ENCODE assay signal across 14 cellular contexts in the genomic region with DNA sequence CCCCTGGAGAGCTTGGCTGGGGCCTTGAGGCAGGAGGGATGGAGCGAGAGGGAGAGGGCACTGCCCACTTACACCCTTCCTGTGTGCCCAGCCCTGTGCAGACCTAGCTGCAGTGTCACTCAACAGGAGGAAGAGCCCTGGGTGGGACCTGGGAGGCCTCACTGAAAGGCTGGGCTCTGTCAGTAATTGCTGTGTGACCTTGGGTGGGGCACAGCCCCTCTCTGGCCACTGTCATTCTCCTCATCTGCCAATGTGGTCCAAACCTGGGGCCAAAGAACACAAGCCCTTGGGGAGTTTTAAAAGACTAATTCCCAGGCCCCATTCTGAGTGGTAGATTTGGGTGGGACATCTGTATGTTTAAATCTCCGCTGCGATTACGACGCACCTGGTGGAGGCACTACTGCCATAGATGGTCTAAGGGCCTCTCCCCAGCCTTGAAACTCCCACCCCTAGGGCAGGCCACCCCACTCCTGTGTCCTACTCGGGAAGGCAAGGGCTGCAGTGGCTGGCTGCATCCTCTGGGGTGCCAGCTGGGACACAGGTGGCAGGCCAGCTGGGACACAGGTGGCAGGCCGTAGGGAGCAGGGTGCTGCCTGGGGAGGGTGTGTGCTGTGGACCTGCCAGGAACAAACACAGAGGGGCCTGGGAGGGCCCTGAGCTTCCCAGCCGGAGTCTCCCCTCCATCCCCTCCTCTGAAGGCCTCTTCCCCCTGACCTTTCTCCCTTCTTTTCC. TPM values are rescaled to one million over a fixed set of nuclear protein-coding genes. Genes with fewer than 3 reads are reported as not detected.
DNase-seq lines count a peak whose midpoint lies in the region; ATAC-seq and TF ChIP-seq lines count a peak whose summit lies in the region.
"Had no signal": no experiment of that assay in that cellular context is flagged by ENCODE, and none has a peak within 500 bp of the region (broad histone marks: within the 10 kb centered on the region; RNA-seq: fewer than 3 reads in every experiment).

No MANE protein-coding gene starts in this region.

- no peak for ATAC-seq in activated T-cell treated with anti-CD3 and anti-CD28 coated beads, Interleukin-2, amount 50 U/mL, for 4 hours
- ATAC-seq in GM19395 (IDR thresholded peaks at IDR 0.05; ENCODE audit: unreplicated experiment) (no peak), heart right ventricle (no peak)
- ATAC-seq: naive thymus-derived CD8-positive, alpha-beta T cell had no signal

- H3K27ac ChIP-seq in endodermal cell (ENCODE audit: low read depth, low read length) (no peak overlapping the region), substantia nigra (ENCODE audit: low read depth, low read length, poor library complexity, severe bottlenecking) (peak overlapping the region; percentile 98), heart right ventricle (peak overlapping the region in 1 of 10 donors; percentile 38), A673 (ENCODE audit: low read depth, low read length, poor library complexity, severe bottlenecking) (no peak overlapping the region)
- H3K27ac ChIP-seq: Peyer's patch, vagina had no signal

- no peaks in the 10 kb centered on the region for H3K36me3 Mint-ChIP-seq in activated T-cell treated with anti-CD3 and anti-CD28 coated beads, Interleukin-2, amount 50 U/mL, for 24 hours (ENCODE audit: low read depth)
- H3K36me3 Mint-ChIP-seq in activated T-cell treated with anti-CD3 and anti-CD28 coated beads, Interleukin-2, amount 50 U/mL, for 4 hours (ENCODE audit: insufficient read depth) = peaks cover 3% of the 10 kb centered on the region
- no peaks in the 10 kb centered on the region for H3K36me3 Mint-ChIP-seq in endodermal cell (ENCODE audit: low read depth)

- DNase-seq in activated T-cell treated with anti-CD3 and anti-CD28 coated beads, Interleukin-2, amount 50 U/mL, for 24 hours = no peak
- DNase-seq in activated T-cell treated with anti-CD3 and anti-CD28 coated beads, Interleukin-2, amount 50 U/mL, for 4 hours = no peak
- DNase-seq in SHP77 treated with DMSO at 0.1 percent for 48 hours (lab: John Stamatoyannopoulos, UW) = peak; percentile 1
- no peak for DNase-seq in endodermal cell
- peak in 2 of 49 donors; percentile 31 to 37 for DNase-seq in substantia nigra (lab: John Stamatoyannopoulos, UW)
- DNase-seq in heart right ventricle = no peak
- no peak for DNase-seq in A673 (ENCODE audit: low spot score)
- DNase-seq: ACHN; naive thymus-derived CD8-positive, alpha-beta T cell; NCI-H2029 treated with DMSO at 0.1 percent for 48 hours had no signal

- POLR2A ChIA-PET in A673 (lab: Charles Lee; ENCODE audit: low non-redundant PET) = no interaction called here

- BruUV-seq in A673 (replicated peaks; lab: Mats Ljungman, UMichigan) = no TSS peak

- H3K27ac Mint-ChIP-seq in activated T-cell treated with anti-CD3 and anti-CD28 coated beads, Interleukin-2, amount 50 U/mL, for 24 hours = peak overlapping the region; percentile 11
- no peak overlapping the region for H3K27ac Mint-ChIP-seq in endodermal cell

- peak; percentile 46 for TF ChIP-seq CTCF in endodermal cell (conservative IDR thresholded peaks at IDR 0.05)
- TF ChIP-seq CTCF in heart right ventricle (IDR thresholded peaks at IDR 0.05) = no peak
- TF ChIP-seq CTCF in A673 (conservative IDR thresholded peaks at IDR 0.05; ENCODE audit: low read depth, low read length) = no peak

- no peaks in the 10 kb centered on the region for H3K9me3 Mint-ChIP-seq in activated T-cell treated with anti-CD3 and anti-CD28 coated beads, Interleukin-2, amount 50 U/mL, for 24 hours
- H3K9me3 Mint-ChIP-seq in activated T-cell treated with anti-CD3 and anti-CD28 coated beads, Interleukin-2, amount 50 U/mL, for 4 hours = no peaks in the 10 kb centered on the region
- no peaks in the 10 kb centered on the region for H3K9me3 Mint-ChIP-seq in endodermal cell
- H3K9me3 Mint-ChIP-seq: naive thymus-derived CD8-positive, alpha-beta T cell had no signal

- H3K9ac ChIP-seq in endodermal cell (ENCODE audit: extremely low read depth, low read length, poor library complexity, severe bottlenecking) = no peak overlapping the region

- no peak overlapping the region for H3K4me3 Mint-ChIP-seq in activated T-cell treated with anti-CD3 and anti-CD28 coated beads, Interleukin-2, amount 50 U/mL, for 24 hours
- no peak overlapping the region for H3K4me3 Mint-ChIP-seq in activated T-cell treated with anti-CD3 and anti-CD28 coated beads, Interleukin-2, amount 50 U/mL, for 4 hours
- H3K4me3 Mint-ChIP-seq in endodermal cell = no peak overlapping the region

- peaks cover 5% of the 10 kb centered on the region for H3K4me1 Mint-ChIP-seq in activated T-cell treated with anti-CD3 and anti-CD28 coated beads, Interleukin-2, amount 50 U/mL, for 24 hours (ENCODE audit: low read depth)
- peaks cover 18% of the 10 kb centered on the region for H3K4me1 Mint-ChIP-seq in activated T-cell treated with anti-CD3 and anti-CD28 coated beads, Interleukin-2, amount 50 U/mL, for 4 hours (ENCODE audit: low read depth)
- peaks cover 11% of the 10 kb centered on the region for H3K4me1 Mint-ChIP-seq in endodermal cell

- intact Hi-C loops in heart right ventricle (cut with DNase I) (no loop called here), A673 (cut with micrococcal nuclease; ENCODE audit: unreplicated experiment) (no loop called here)

- H3K36me3 ChIP-seq in endodermal cell (ENCODE audit: control insufficient read depth, insufficient read depth, low read length) (no peaks in the 10 kb centered on the region), heart right ventricle (no peaks in the 10 kb centered on the region), A673 (ENCODE audit: insufficient read depth, low read length, poor library complexity, severe bottlenecking) (no peaks in the 10 kb centered on the region)
- H3K36me3 ChIP-seq: Peyer's patch, vagina had no signal

- H3K4me1 ChIP-seq in endodermal cell (ENCODE audit: control insufficient read depth, insufficient read depth, low read length) (peaks cover 2% of the 10 kb centered on the region), heart right ventricle (peaks cover 0 to 18% (median 5%) of the 10 kb centered on the region in 9 donors), A673 (ENCODE audit: insufficient read depth, low read length, poor library complexity, severe bottlenecking) (peaks cover 19% of the 10 kb centered on the region)

- H3K27me3 Mint-ChIP-seq in activated T-cell treated with anti-CD3 and anti-CD28 coated beads, Interleukin-2, amount 50 U/mL, for 24 hours = no peaks in the 10 kb centered on the region
- no peaks in the 10 kb centered on the region for H3K27me3 Mint-ChIP-seq in activated T-cell treated with anti-CD3 and anti-CD28 coated beads, Interleukin-2, amount 50 U/mL, for 4 hours (ENCODE audit: low read depth)
- H3K27me3 Mint-ChIP-seq in endodermal cell (ENCODE audit: insufficient read depth) = peaks cover 7% of the 10 kb centered on the region

- CTCF ChIA-PET in A673 (lab: Charles Lee) = no interaction called here

- 93% methylated on average over 5 to 8 of the region's 8 CpGs for WGBS in endodermal cell (ENCODE audit: insufficient coverage in 1 of 2, insufficient read length in 1 of 2), 2 experiments
- WGBS in heart right ventricle, 2 donors = 84 to 93% methylated on average over 8 of the region's 8 CpGs

- H3K9me3 ChIP-seq in endodermal cell (ENCODE audit: control insufficient read depth, low read length) (no peaks in the 10 kb centered on the region), heart right ventricle (no peaks in the 10 kb centered on the region), A673 (ENCODE audit: low read depth, low read length, poor library complexity, severe bottlenecking) (no peaks in the 10 kb centered on the region)
- H3K9me3 ChIP-seq: Peyer's patch, vagina had no signal

- H3K27me3 ChIP-seq in endodermal cell (ENCODE audit: control insufficient read depth, insufficient read depth, low read length, poor library complexity, severe bottlenecking) = no peaks in the 10 kb centered on the region
- H3K27me3 ChIP-seq in heart right ventricle = no peaks in the 10 kb centered on the region
- H3K27me3 ChIP-seq in A673 (replicated peaks; ENCODE audit: insufficient read depth, low read depth, low read length, poor library complexity) = no peaks in the 10 kb centered on the region
- H3K27me3 ChIP-seq: Peyer's patch, vagina had no signal

- no peak overlapping the region for H3K4me3 ChIP-seq in endodermal cell (ENCODE audit: low read length)
- no peak overlapping the region for H3K4me3 ChIP-seq in heart right ventricle
- no peak overlapping the region for H3K4me3 ChIP-seq in A673 (ENCODE audit: low read depth, low read length, poor library complexity, severe bottlenecking)
- H3K4me3 ChIP-seq: Peyer's patch, vagina had no signal

RNA-seq across cellular contexts. Expression of a gene that starts 12.3 kb away (rescaled TPM):
- total RNA-seq in activated T-cell treated with anti-CD3 and anti-CD28 coated beads, Interleukin-2, amount 50 U/mL, for 4 hours = not detected
- total RNA-seq in endodermal cell = 10 to 100 TPM; 11.2 to 13.4 TPM
- 45.9 TPM for polyA plus RNA-seq in endodermal cell (2013, experiment 1 of 2)
- polyA plus RNA-seq in endodermal cell (2013, experiment 2 of 2) = 42.6 TPM
- 1 to 10 TPM in 5 of 10 donors, under 1 TPM in 5; 0.11 to 3.2 (median 0.78) TPM for total RNA-seq in heart right ventricle
- 1 to 10 TPM; 1.8 to 3.8 TPM for polyA plus RNA-seq in heart right ventricle
- not detected in 2 replicates for total RNA-seq in A673 (2021)
- total RNA-seq: naive thymus-derived CD8-positive, alpha-beta T cell had no signal
- polyA plus RNA-seq: keratinocyte; naive thymus-derived CD8-positive, alpha-beta T cell had no signal

RNA-seq across cellular contexts. Expression of a gene that starts 43.2 kb away (rescaled TPM):
- total RNA-seq in activated T-cell treated with anti-CD3 and anti-CD28 coated beads, Interleukin-2, amount 50 U/mL, for 4 hours = 100 to 1,000 TPM; 155 to 176 (median 163) TPM
- 100 to 1,000 TPM in 1 of 2 donors, 10 to 100 TPM in 1; 98.0 to 105 TPM for total RNA-seq in endodermal cell
- polyA plus RNA-seq in endodermal cell (2013, experiment 1 of 2) = 122 TPM
- 100 TPM for polyA plus RNA-seq in endodermal cell (2013, experiment 2 of 2)
- total RNA-seq in heart right ventricle = 10 to 100 TPM; 62.4 to 95.7 (median 76.6) TPM
- 100 to 1,000 TPM; 150 to 200 TPM for polyA plus RNA-seq in heart right ventricle
- total RNA-seq in A673 (2021) = 150 and 162 TPM in 2 replicates

RNA-seq across cellular contexts. Expression of a gene that starts 43.3 kb away (rescaled TPM):
- under 1 TPM in 1 of 3 donors, not detected in 2; 0.46 TPM for total RNA-seq in activated T-cell treated with anti-CD3 and anti-CD28 coated beads, Interleukin-2, amount 50 U/mL, for 4 hours
- total RNA-seq in endodermal cell = under 1 TPM; 0.29 to 0.44 TPM
- polyA plus RNA-seq in endodermal cell (2013, experiment 1 of 2) = 1.4 TPM
- polyA plus RNA-seq in endodermal cell (2013, experiment 2 of 2) = 1.1 TPM
- 1 to 10 TPM in 2 of 10 donors, under 1 TPM in 8; 0.17 to 1.1 (median 0.55) TPM for total RNA-seq in heart right ventricle
- under 1 TPM; 0.22 to 0.25 TPM for polyA plus RNA-seq in heart right ventricle
- total RNA-seq in A673 (2021) = 0.64 and 0.66 TPM in 2 replicates
- total RNA-seq: naive thymus-derived CD8-positive, alpha-beta T cell; vagina had no signal
- polyA plus RNA-seq: keratinocyte; naive thymus-derived CD8-positive, alpha-beta T cell had no signal
